Comparison of ENCODE assay signal across 35 cellular contexts in the genomic region with DNA sequence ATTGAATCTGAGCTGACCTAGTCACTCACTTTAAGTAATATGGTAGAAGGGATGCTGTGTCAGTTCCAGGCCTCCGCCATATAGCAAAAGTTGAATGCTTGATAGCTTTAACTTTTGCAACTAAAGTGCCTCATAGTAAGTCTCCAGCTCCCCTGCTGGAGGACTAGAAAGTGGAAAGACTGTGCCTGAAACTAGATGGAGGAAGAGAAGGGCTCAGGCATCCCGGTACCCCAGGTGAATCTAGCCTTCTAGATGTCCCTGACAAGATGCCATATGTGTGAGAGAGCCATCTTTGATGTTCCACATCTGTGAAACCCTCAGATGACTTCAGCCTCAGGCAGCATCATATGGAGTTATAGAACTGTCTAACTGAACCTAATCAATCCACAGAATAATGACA. TPM values are rescaled to one million over a fixed set of nuclear protein-coding genes. Genes with fewer than 3 reads are reported as not detected.
"Had no signal": no experiment of that assay in that cellular context is flagged by ENCODE, and none has a peak within 500 bp of the region (broad histone marks: within the 10 kb centered on the region; RNA-seq: fewer than 3 reads in every experiment).

No MANE protein-coding gene starts in this region.

- DNase-seq: activated B cell treated with CpG ODN at 0.5 μM for 24 hours; activated CD4-positive, alpha-beta memory T cell treated with anti-CD3 and anti-CD28 coated beads for 36 hours; activated CD4-positive, alpha-beta T cell treated with anti-CD3 and anti-CD28 coated beads for 4 hours; activated CD4-positive, alpha-beta T cell treated with anti-CD3 and anti-CD28 coated beads, Interleukin-2, amount 10 ng/mL, durations not matched to agents 24 days and 14 days; activated CD4-positive, alpha-beta T cell treated with anti-CD3 and anti-CD28 coated beads, Interleukin-2, amount 50 U/mL, for 1 hour; activated CD4-positive, alpha-beta T cell treated with anti-CD3 and anti-CD28 coated beads, Interleukin-2, amount 50 U/mL, for 4 hours; activated CD4-positive, CD25-positive, alpha-beta regulatory T cell treated with anti-CD3 and anti-CD28 coated beads, Interleukin-2, amount 50 U/mL, for 72 hours; activated CD8-positive, alpha-beta memory T cell treated with anti-CD3 and anti-CD28 coated beads, Interleukin-2, amount 50 U/mL, for 4 hours; activated CD8-positive, alpha-beta T cell treated with anti-CD3 and anti-CD28 coated beads for 36 hours; activated effector memory CD4-positive, alpha-beta T cell treated with anti-CD3 and anti-CD28 coated beads, Interleukin-2, amount 50 U/mL, for 16 hours; activated gamma-delta T cell treated with Interleukin-2 at 50 U/mL for 16 hours; activated naive CD4-positive, alpha-beta T cell; activated naive CD4-positive, alpha-beta T cell treated with anti-CD3 and anti-CD28 coated beads for 36 hours; activated naive CD4-positive, alpha-beta T cell treated with anti-CD3 and anti-CD28 coated beads, Interleukin-2, amount 50 U/mL, for 16 hours; activated naive CD8-positive, alpha-beta T cell treated with anti-CD3 and anti-CD28 coated beads for 36 hours; activated T-cell treated with anti-CD3 and anti-CD28 coated beads for 4 hours; activated T-cell treated with anti-CD3 and anti-CD28 coated beads, Interleukin-2, amount 50 U/mL, for 1 hour; activated T-cell treated with anti-CD3 and anti-CD28 coated beads, Interleukin-2, amount 50 U/mL, for 4 hours; activated T-cell treated with anti-CD3 and anti-CD28 coated beads, Interleukin-2, amount 50 U/mL, for 72 hours; adrenal gland; amniotic stem cell; aorta; body of pancreas; brain microvascular endothelial cell; central memory CD4-positive, alpha-beta T cell; T-helper 2 cell; T-helper 9 cell had no signal

- ATAC-seq: activated CD8-positive, alpha-beta T cell treated with anti-CD3 and anti-CD28 coated beads for 36 hours; activated naive CD4-positive, alpha-beta T cell treated with anti-CD3 and anti-CD28 coated beads, Interleukin-2, amount 50 U/mL, for 72 hours; activated T-cell treated with anti-CD3 and anti-CD28 coated beads, Interleukin-2, amount 50 U/mL, for 4 hours; activated T-cell treated with anti-CD3 and anti-CD28 coated beads, Interleukin-2, amount 50 U/mL, for 72 hours; activated T-helper 17 cell treated with anti-CD3 and anti-CD28 coated beads, Interleukin-2, amount 50 U/mL, for 72 hours; body of pancreas had no signal

- H3K4me1 ChIP-seq: adrenal gland, body of pancreas, breast epithelium had no signal

- H3K36me3 ChIP-seq: adrenal gland, brain microvascular endothelial cell, breast epithelium had no signal

- FAIRE-seq: astrocyte, TTC549 had no signal

- H3K4me3 ChIP-seq: adrenal gland, body of pancreas, breast epithelium had no signal

- H3K9me3 ChIP-seq: adrenal gland, body of pancreas, breast epithelium had no signal

- H3K27me3 ChIP-seq: body of pancreas had no signal

- H3K27ac ChIP-seq: adrenal gland, body of pancreas, brain microvascular endothelial cell, breast epithelium, VCaP had no signal

RNA-seq across cellular contexts. Expression of a gene that starts 21.0 kb away (rescaled TPM):
- total RNA-seq: activated B cell treated with CpG ODN at 0.5 μM for 24 hours; activated CD4-positive, alpha-beta memory T cell treated with anti-CD3 and anti-CD28 coated beads for 36 hours; activated CD4-positive, alpha-beta T cell treated with anti-CD3 and anti-CD28 coated beads, Interleukin-2, amount 10 ng/mL, durations not matched to agents 24 days and 14 days; activated CD8-positive, alpha-beta T cell treated with anti-CD3 and anti-CD28 coated beads for 36 hours; activated naive CD4-positive, alpha-beta T cell treated with anti-CD3 and anti-CD28 coated beads for 36 hours; activated naive CD4-positive, alpha-beta T cell treated with anti-CD3 and anti-CD28 coated beads, Interleukin-2, amount 50 U/mL, for 72 hours; activated naive CD8-positive, alpha-beta T cell treated with anti-CD3 and anti-CD28 coated beads for 36 hours; activated T-cell treated with anti-CD3 and anti-CD28 coated beads, Interleukin-2, amount 50 U/mL, for 4 hours; activated T-helper 17 cell treated with anti-CD3 and anti-CD28 coated beads, Interleukin-2, amount 50 U/mL, for 72 hours; adrenal gland; aorta; body of pancreas; breast epithelium; cardiac septum; cerebellum had no signal
- polyA plus RNA-seq: aorta had no signal
